9 cellular contexts compared by ENCODE assay signal in genomic region chr9:107487521-107488399, GRCh38. TPM values are rescaled to one million over a fixed set of nuclear protein-coding genes. Genes with fewer than 3 reads are reported as not detected.
A peak's percentile ranks its signal among the peaks of the same experiment; 100 is the strongest.
DNase-seq lines count a peak whose midpoint lies in the region; ATAC-seq, FAIRE-seq and TF ChIP-seq lines count a peak whose summit lies in the region.
"Had no signal": no experiment of that assay in that cellular context is flagged by ENCODE, and none has a peak within 500 bp of the region (broad histone marks: within the 10 kb centered on the region; RNA-seq: fewer than 3 reads in every experiment).

No MANE protein-coding gene starts in this region.

- H3K27me3 Mint-ChIP-seq in endodermal cell (ENCODE audit: insufficient read depth): peaks cover 69% of the 10 kb centered on the region
- peaks cover 67% of the 10 kb centered on the region for H3K27me3 Mint-ChIP-seq in mesothelial cell of epicardium (ENCODE audit: low read depth)

- H3K9me3 ChIP-seq in endodermal cell (ENCODE audit: control insufficient read depth, low read length): no peaks in the 10 kb centered on the region
- H3K9me3 ChIP-seq in aorta (ENCODE audit: control insufficient read depth, low read length): no peaks in the 10 kb centered on the region

- H3K4me1 Mint-ChIP-seq in endodermal cell (peaks cover 10% of the 10 kb centered on the region), mesothelial cell of epicardium (peaks cover 33% of the 10 kb centered on the region)

- intact Hi-C loops in aorta (cut with DNase I): loop anchor here in 1 of 2 donors (5.0 to 10.0 kb wide), 6 partner anchors 245 to 1080 kb away; no protein-coding TSS in a partner anchor

- ATAC-seq in aorta (ENCODE audit: low FRiP score): peak; percentile 0
- no peak for ATAC-seq in GM21619 (IDR thresholded peaks at IDR 0.05; ENCODE audit: unreplicated experiment)

- H3K9me3 Mint-ChIP-seq in endodermal cell (no peaks in the 10 kb centered on the region), mesothelial cell of epicardium (no peaks in the 10 kb centered on the region)

- DNase-seq in GM12864 (ENCODE audit: low read depth): no peak
- peak; percentile 81 for DNase-seq in NCI-H82 (lab: John Stamatoyannopoulos, UW)
- DNase-seq in endodermal cell: peak; percentile 93
- peak; percentile 42 to 74 for DNase-seq in mesothelial cell of epicardium (ENCODE audit: low spot score in 2 of 2, unreplicated experiment in 2 of 2)
- peak; percentile 73 to 88 for DNase-seq in aorta
- no peak for DNase-seq in GM12892 (ENCODE audit: insufficient read length)
- no peak for DNase-seq in NCI-H187 (lab: John Stamatoyannopoulos, UW)

- TF ChIP-seq POLR2A in GM12892 (IDR thresholded peaks at IDR 0.05; ENCODE audit: low read depth, low read length): no peak

- TF ChIP-seq CTCF in GM12864 (IDR thresholded peaks at IDR 0.05; ENCODE audit: low read depth, low read length, missing control alignments) (peak; percentile 47), endodermal cell (conservative IDR thresholded peaks at IDR 0.05) (peak; percentile 94), mesothelial cell of epicardium (IDR thresholded peaks at IDR 0.05; ENCODE audit: unreplicated experiment) (peak; percentile 78)

- no peaks in the 10 kb centered on the region for H3K36me3 Mint-ChIP-seq in endodermal cell (ENCODE audit: low read depth)
- H3K36me3 Mint-ChIP-seq in mesothelial cell of epicardium: no peaks in the 10 kb centered on the region

- H3K27me3 ChIP-seq in endodermal cell (ENCODE audit: control insufficient read depth, insufficient read depth, low read length, poor library complexity, severe bottlenecking): peaks cover 74% of the 10 kb centered on the region
- H3K27me3 ChIP-seq in aorta (ENCODE audit: control insufficient read depth in 1 of 2, insufficient read depth in 2 of 2, low read length in 1 of 2): no peaks in the 10 kb centered on the region

- H3K27ac Mint-ChIP-seq in endodermal cell (no peak overlapping the region), mesothelial cell of epicardium (peak overlapping the region; percentile 43)

- H3K27ac ChIP-seq in endodermal cell (ENCODE audit: low read depth, low read length) (no peak overlapping the region), aorta (ENCODE audit: low read depth in 1 of 2, low read length in 2 of 2) (no peak overlapping the region)
- H3K27ac ChIP-seq: SK-N-MC had no signal

- FAIRE-seq in GM12892 (lab: Jason Lieb, UNC): no peak

- no peak overlapping the region for H3K4me3 ChIP-seq in GM12864 (ENCODE audit: low read depth, low read length)
- H3K4me3 ChIP-seq in endodermal cell (ENCODE audit: low read length): peak overlapping the region; percentile 85
- peak overlapping the region in 1 of 2 donors; percentile 41 for H3K4me3 ChIP-seq in aorta (ENCODE audit: low read length in 2 of 2)

- WGBS in endodermal cell (ENCODE audit: insufficient coverage in 1 of 2, insufficient read length in 1 of 2), 2 experiments: 0 to 4% methylated on average over 7 to 92 of the region's 92 CpGs
- 13 to 17% methylated on average over 80 to 92 of the region's 92 CpGs for WGBS in aorta, 2 donors

- H3K4me3 Mint-ChIP-seq in endodermal cell: peak overlapping the region; percentile 67
- H3K4me3 Mint-ChIP-seq in mesothelial cell of epicardium: peak overlapping the region; percentile 83

- H3K36me3 ChIP-seq in endodermal cell (ENCODE audit: control insufficient read depth, insufficient read depth, low read length) (no peaks in the 10 kb centered on the region), aorta (ENCODE audit: control insufficient read depth in 1 of 2, insufficient read depth in 2 of 2, low read length in 1 of 2) (no peaks in the 10 kb centered on the region)

- H3K9ac ChIP-seq in endodermal cell (ENCODE audit: extremely low read depth, low read length, poor library complexity, severe bottlenecking): no peak overlapping the region

- H3K4me1 ChIP-seq in endodermal cell (ENCODE audit: control insufficient read depth, insufficient read depth, low read length) (no peaks in the 10 kb centered on the region), aorta (ENCODE audit: control insufficient read depth in 1 of 2, insufficient read depth in 2 of 2, low read length in 2 of 2) (no peaks in the 10 kb centered on the region)

RNA-seq across cellular contexts. Expression of gene KLF4, which starts 1.8 kb away (rescaled TPM):
- total RNA-seq in endodermal cell (1 to 10 TPM; 1.9 to 2.6 TPM), mesothelial cell of epicardium (14.7 to 18.0 TPM (median 17.0 TPM) in 3 replicates), aorta (100 to 1,000 TPM in 1 of 2 donors, 10 to 100 TPM in 1; 87.8 to 202 TPM)
- polyA plus RNA-seq in endodermal cell (2013, experiment 1 of 2): 1.9 TPM
- polyA plus RNA-seq in endodermal cell (2013, experiment 2 of 2): 1.4 TPM
- polyA plus RNA-seq in aorta: 10 to 100 TPM; 39.7 to 40.6 TPM
- 0.17 TPM for polyA plus RNA-seq in GM12892 (2012; ENCODE audit: missing spikeins)

Comparison
In these comparisons a context has a peak if more than half of its experiments do, and no peak if none do; other contexts are left out.
1. DNase-seq: peak in NCI-H82 (single experiment), endodermal cell (single experiment), mesothelial cell of epicardium (2 of 2) and aorta (2 of 2); none in GM12864 (single experiment), GM12892 (single experiment) and NCI-H187 (0 of 2).
2. Peak in every context shown above with its lines, with median percentiles within 50 percentile points of each other: CTCF ChIP-seq.